ENCODE assay signal across 9 cellular contexts in genomic region chr10:81179805-81180452, GRCh38.
DNase-seq lines count a peak whose midpoint lies in the region; ATAC-seq, FAIRE-seq and TF ChIP-seq lines count a peak whose summit lies in the region.
"Had no signal": no experiment of that assay in that cellular context is flagged by ENCODE, and none has a peak within 500 bp of the region (broad histone marks: within the 10 kb centered on the region; RNA-seq: fewer than 3 reads in every experiment).

No MANE protein-coding gene starts in this region.

- no peak for TF ChIP-seq POLR2A in lower leg skin (IDR thresholded peaks at IDR 0.05)

- peak; percentile 24 to 38 for DNase-seq in AML-193 (lab: John Stamatoyannopoulos, UW)
- peak; percentile 3 for DNase-seq in GM19239 (ENCODE audit: insufficient read length, low spot score)
- no peak for DNase-seq in nephron progenitor cell
- no peak for DNase-seq in activated T-helper 2 cell treated with anti-CD3 and anti-CD28 coated beads, Interferon-gamma antibody, Interleukin-2, Interleukin-4, amounts not matched to agents 10 μg/mL and 5 μg/mL and 100 μg/mL, durations not matched to agents 14 hours and 24 hours and 36 hours (ENCODE audit: low spot score)
- no peak for DNase-seq in lower leg skin (ENCODE audit: low spot score in 2 of 2)
- no peak for DNase-seq in activated CD4-positive, CD25-positive, alpha-beta regulatory T cell (lab: John Stamatoyannopoulos, UW)
- DNase-seq: pancreas had no signal

- H3K4me1 Mint-ChIP-seq in nephron progenitor cell, result peaks cover 6% of the 10 kb centered on the region
- no peaks in the 10 kb centered on the region for H3K4me1 Mint-ChIP-seq in activated T-helper 2 cell treated with anti-CD3 and anti-CD28 coated beads, Interferon-gamma antibody, Interleukin-2, Interleukin-4, amounts not matched to agents 10 μg/mL and 5 μg/mL and 100 μg/mL, durations not matched to agents 14 hours and 24 hours and 36 hours (ENCODE audit: low read depth)

- no peaks in the 10 kb centered on the region for H3K27me3 Mint-ChIP-seq in nephron progenitor cell (ENCODE audit: low read depth, poor library complexity)
- no peaks in the 10 kb centered on the region for H3K27me3 Mint-ChIP-seq in activated T-helper 2 cell treated with anti-CD3 and anti-CD28 coated beads, Interferon-gamma antibody, Interleukin-2, Interleukin-4, amounts not matched to agents 10 μg/mL and 5 μg/mL and 100 μg/mL, durations not matched to agents 14 hours and 24 hours and 36 hours (ENCODE audit: low read depth)

- peaks cover 15% of the 10 kb centered on the region for H3K9me3 Mint-ChIP-seq in nephron progenitor cell
- peaks cover 4% of the 10 kb centered on the region for H3K9me3 Mint-ChIP-seq in activated T-helper 2 cell treated with anti-CD3 and anti-CD28 coated beads, Interferon-gamma antibody, Interleukin-2, Interleukin-4, amounts not matched to agents 10 μg/mL and 5 μg/mL and 100 μg/mL, durations not matched to agents 14 hours and 24 hours and 36 hours

- H3K27ac ChIP-seq in VCaP, result peak overlapping the region; percentile 44
- H3K27ac ChIP-seq: pancreas had no signal

- intact Hi-C loops in activated T-helper 2 cell treated with anti-CD3 and anti-CD28 coated beads, Interferon-gamma antibody, Interleukin-2, Interleukin-4, amounts not matched to agents 10 μg/mL and 5 μg/mL and 100 μg/mL, durations not matched to agents 14 hours and 24 hours and 36 hours (cut with micrococcal nuclease), result no loop called here
- intact Hi-C loops in lower leg skin (cut with DNase I; ENCODE audit: low total_unique reads), result no loop called here

- no peak for FAIRE-seq in GM19239 (lab: Jason Lieb, UNC)
- FAIRE-seq: pancreas had no signal

- H3K4me3 Mint-ChIP-seq in nephron progenitor cell, result no peak overlapping the region
- no peak overlapping the region for H3K4me3 Mint-ChIP-seq in activated T-helper 2 cell treated with anti-CD3 and anti-CD28 coated beads, Interferon-gamma antibody, Interleukin-2, Interleukin-4, amounts not matched to agents 10 μg/mL and 5 μg/mL and 100 μg/mL, durations not matched to agents 14 hours and 24 hours and 36 hours (ENCODE audit: low read depth)

- no peak overlapping the region for H3K27ac Mint-ChIP-seq in nephron progenitor cell
- no peak overlapping the region for H3K27ac Mint-ChIP-seq in activated T-helper 2 cell treated with anti-CD3 and anti-CD28 coated beads, Interferon-gamma antibody, Interleukin-2, Interleukin-4, amounts not matched to agents 10 μg/mL and 5 μg/mL and 100 μg/mL, durations not matched to agents 14 hours and 24 hours and 36 hours

- no peak overlapping the region for H3K4me3 ChIP-seq in lower leg skin (ENCODE audit: low read depth, poor library complexity, severe bottlenecking)
- H3K4me3 ChIP-seq: pancreas had no signal

- WGBS in lower leg skin, 2 donors, result 51 to 65% methylated on average over 6 of the region's 6 CpGs

- peak; percentile 74 for TF ChIP-seq CTCF in VCaP (conservative IDR thresholded peaks at IDR 0.05)
- TF ChIP-seq CTCF in nephron progenitor cell (IDR thresholded peaks at IDR 0.05), result peak; percentile 47
- TF ChIP-seq CTCF in lower leg skin (IDR thresholded peaks at IDR 0.05), result no peak

- H3K36me3 Mint-ChIP-seq in nephron progenitor cell (ENCODE audit: low read depth), result no peaks in the 10 kb centered on the region
- no peaks in the 10 kb centered on the region for H3K36me3 Mint-ChIP-seq in activated T-helper 2 cell treated with anti-CD3 and anti-CD28 coated beads, Interferon-gamma antibody, Interleukin-2, Interleukin-4, amounts not matched to agents 10 μg/mL and 5 μg/mL and 100 μg/mL, durations not matched to agents 14 hours and 24 hours and 36 hours (ENCODE audit: low read depth)

- peak; percentile 84 for ATAC-seq in HG03378 (IDR thresholded peaks at IDR 0.05; ENCODE audit: unreplicated experiment)

Comparison
In these comparisons a context has a peak if more than half of its experiments do, and no peak if none do; other contexts are left out.
1. DNase-seq: peak in AML-193 (2 of 2) and GM19239 (single experiment); none in nephron progenitor cell (single experiment), activated T-helper 2 cell treated with anti-CD3 and anti-CD28 coated beads, Interferon-gamma antibody, Interleukin-2, Interleukin-4, amounts not matched to agents 10 μg/mL and 5 μg/mL and 100 μg/mL, durations not matched to agents 14 hours and 24 hours and 36 hours (single experiment), lower leg skin (0 of 2) and activated CD4-positive, CD25-positive, alpha-beta regulatory T cell (0 of 4).
2. CTCF ChIP-seq: peak in VCaP (single experiment) and nephron progenitor cell (single experiment); none in lower leg skin (0 of 3).